Comparison of ENCODE assay signal across 11 cellular contexts in genomic region chr7:43081603-43082002, GRCh38.
"Had no signal": no experiment of that assay in that cellular context is flagged by ENCODE, and none has a peak within 500 bp of the region (broad histone marks: within the 10 kb centered on the region; RNA-seq: fewer than 3 reads in every experiment).

No MANE protein-coding gene starts in this region.

- H3K4me2 ChIP-seq: GM23338 had no signal

- H3K9me3 ChIP-seq: HAP-1 had no signal

- H3K9ac ChIP-seq: GM23248 had no signal

- H3K4me3 ChIP-seq: GM23248, GM23338, HAP-1 had no signal

- DNase-seq: GM23248, GOT3, H7, H9, HCEC 1CT, HFFc6 had no signal

- FAIRE-seq: H1, H54 had no signal

- H3K36me3 ChIP-seq: HAP-1 had no signal

- ATAC-seq: GM23338, HCT116 had no signal

- H3K27ac ChIP-seq: GM23248 had no signal

- H3K4me1 ChIP-seq: HAP-1 had no signal

- H2AFZ ChIP-seq: GM23248, GM23338 had no signal
